In the genomic region with DNA sequence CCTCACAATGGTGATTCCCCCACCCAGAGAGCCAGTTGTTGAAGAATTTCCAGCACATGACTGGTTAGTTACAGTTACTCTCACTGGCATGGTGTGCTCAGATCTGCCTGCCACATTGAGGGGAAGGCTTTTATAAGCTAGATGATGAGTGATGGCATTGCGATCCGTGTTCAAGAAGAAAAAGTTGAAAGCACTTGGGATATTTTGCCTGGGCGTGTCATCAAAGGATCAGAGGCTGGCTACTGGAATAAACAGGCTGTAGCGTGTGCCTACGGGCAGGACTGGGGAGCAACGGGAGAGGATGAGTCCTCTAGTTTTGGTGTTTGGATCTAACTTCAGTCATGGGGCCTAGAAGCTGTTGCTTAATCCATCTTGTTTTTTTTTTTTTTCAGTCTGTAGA, we compare ENCODE assay signal across 22 cellular contexts.
"Had no signal": no experiment of that assay in that cellular context is flagged by ENCODE, and none has a peak within 500 bp of the region (broad histone marks: within the 10 kb centered on the region; RNA-seq: fewer than 3 reads in every experiment).

No MANE protein-coding gene starts in this region.

- H3K27me3 Mint-ChIP-seq: effector memory CD8-positive, alpha-beta T cell had no signal

- H3K27ac Mint-ChIP-seq: activated CD8-positive, alpha-beta T cell treated with anti-CD3 and anti-CD28 coated beads, Interleukin-2, amount 10 ng/mL, durations not matched to agents 7 days and 5 days; activated naive CD8-positive, alpha-beta T cell treated with anti-CD3 and anti-CD28 coated beads for 36 hours; activated T-cell treated with anti-CD3 and anti-CD28 coated beads, Interleukin-2, amount 50 U/mL, for 24 hours; effector memory CD8-positive, alpha-beta T cell; stimulated activated naive CD8-positive, alpha-beta T cell treated with anti-CD3 and anti-CD28 coated beads, Interleukin-15, Interleukin-2, amounts not matched to agents 100 ng/mL and 50 ng/mL, for 24 hours had no signal

- H3K36me3 Mint-ChIP-seq: activated naive CD8-positive, alpha-beta T cell treated with anti-CD3 and anti-CD28 coated beads for 36 hours had no signal

- H3K9me3 Mint-ChIP-seq: activated naive CD8-positive, alpha-beta T cell treated with anti-CD3 and anti-CD28 coated beads for 36 hours; activated T-cell treated with anti-CD3 and anti-CD28 coated beads, Interleukin-2, amount 50 U/mL, for 24 hours; effector memory CD8-positive, alpha-beta T cell; immature natural killer cell; nephron had no signal

- H3K27me3 ChIP-seq: colonic mucosa, dorsolateral prefrontal cortex, hepatocyte, ovary, spleen, thyroid gland had no signal

- H3K9me3 ChIP-seq: colonic mucosa, neutrophil, ovary, prostate gland, spleen, thyroid gland had no signal

- ATAC-seq: activated CD8-positive, alpha-beta T cell treated with anti-CD3 and anti-CD28 coated beads, Interleukin-2, amount 10 ng/mL, durations not matched to agents 7 days and 5 days; effector memory CD8-positive, alpha-beta T cell had no signal

- H3K4me3 ChIP-seq: colonic mucosa, dorsolateral prefrontal cortex, hepatocyte, ovary, prostate gland, spleen, thyroid gland had no signal

- DNase-seq: activated CD4-positive, alpha-beta T cell treated with anti-CD3 and anti-CD28 coated beads for 1 hour; activated CD4-positive, alpha-beta T cell treated with anti-CD3 and anti-CD28 coated beads, Interleukin-2, amount 50 U/mL, for 1 hour; activated CD8-positive, alpha-beta T cell treated with anti-CD3 and anti-CD28 coated beads, Interleukin-2, amount 10 ng/mL, durations not matched to agents 7 days and 5 days; activated naive CD4-positive, alpha-beta T cell treated with Interleukin-2 at 50 U/mL for 16 hours; activated naive CD8-positive, alpha-beta T cell treated with anti-CD3 and anti-CD28 coated beads for 36 hours; activated T-cell treated with anti-CD3 and anti-CD28 coated beads, Interleukin-2, amount 50 U/mL, for 24 hours; colonic mucosa; effector memory CD8-positive, alpha-beta T cell; glutamatergic neuron; immature natural killer cell; mesenchymal stem cell; ovary; spleen; stimulated activated CD4-positive, alpha-beta T cell treated with anti-CD3 and anti-CD28 coated beads, Interleukin-4, amount 100 ng/mL, for 1 hour; T-helper 2 cell; thyroid gland had no signal

- H3K27ac ChIP-seq: colonic mucosa, hepatocyte, neutrophil, ovary, prostate gland, spleen, thyroid gland had no signal

- H3K36me3 ChIP-seq: colonic mucosa, neutrophil, ovary, prostate gland, spleen, thyroid gland had no signal

- H3K4me1 ChIP-seq: colonic mucosa, prostate gland had no signal

- H3K4me3 Mint-ChIP-seq: activated CD8-positive, alpha-beta T cell treated with anti-CD3 and anti-CD28 coated beads, Interleukin-2, amount 10 ng/mL, durations not matched to agents 7 days and 5 days; activated naive CD8-positive, alpha-beta T cell treated with anti-CD3 and anti-CD28 coated beads for 36 hours; activated T-cell treated with anti-CD3 and anti-CD28 coated beads, Interleukin-2, amount 50 U/mL, for 24 hours; effector memory CD8-positive, alpha-beta T cell; immature natural killer cell; nephron; stimulated activated naive CD8-positive, alpha-beta T cell treated with anti-CD3 and anti-CD28 coated beads, Interleukin-15, Interleukin-2, amounts not matched to agents 100 ng/mL and 50 ng/mL, for 24 hours had no signal

- H3K4me1 Mint-ChIP-seq: activated naive CD8-positive, alpha-beta T cell treated with anti-CD3 and anti-CD28 coated beads for 36 hours; immature natural killer cell had no signal

- H3K4me2 ChIP-seq: hepatocyte had no signal

- H2AFZ ChIP-seq: hepatocyte had no signal
